ENCODE assay signal across 15 cellular contexts in the genomic region with DNA sequence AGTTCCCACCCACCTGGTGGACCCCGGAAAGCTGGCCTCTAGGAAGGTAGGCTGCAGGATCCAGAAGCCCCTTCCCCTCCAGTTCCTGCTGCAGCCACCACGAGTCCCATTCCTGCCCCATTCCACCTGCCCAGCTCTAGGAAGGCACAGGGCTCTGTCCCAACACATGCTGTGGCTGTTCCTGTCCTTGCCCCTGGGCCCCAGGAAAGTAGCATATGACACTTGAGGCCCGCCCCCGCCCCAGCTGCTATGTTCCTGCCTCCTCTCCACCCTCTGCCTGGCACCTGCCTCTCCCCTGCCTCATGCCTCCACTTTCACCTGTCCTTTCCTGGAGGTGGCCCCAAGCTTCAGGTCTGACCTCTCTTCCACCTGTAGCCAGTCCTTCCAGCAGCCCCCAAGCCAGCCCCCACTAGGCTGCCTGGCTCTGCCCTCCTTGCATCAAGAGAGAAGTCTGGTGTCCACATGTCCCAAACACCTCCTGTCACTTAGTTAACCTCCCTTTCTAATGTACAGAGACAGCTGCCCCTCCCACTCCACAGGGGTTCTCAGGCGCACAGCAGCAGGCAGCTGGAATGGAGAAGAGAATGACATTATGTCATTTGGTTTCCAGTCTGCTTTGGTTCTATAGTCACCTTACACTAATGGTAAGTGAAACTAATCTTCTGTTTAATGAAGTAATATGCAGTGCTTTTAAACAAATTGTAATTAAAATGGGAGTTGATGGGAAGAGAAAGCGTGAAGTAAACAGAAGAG. TPM values are rescaled to one million over a fixed set of nuclear protein-coding genes. Genes with fewer than 3 reads are reported as not detected.
DNase-seq lines count a peak whose midpoint lies in the region; ATAC-seq and TF ChIP-seq lines count a peak whose summit lies in the region.
"Had no signal": no experiment of that assay in that cellular context is flagged by ENCODE, and none has a peak within 500 bp of the region (broad histone marks: within the 10 kb centered on the region; RNA-seq: fewer than 3 reads in every experiment).

No MANE protein-coding gene starts in this region.

- H3K4me3 ChIP-seq in heart left ventricle (no peak overlapping the region), stomach (no peak overlapping the region)
- H3K4me3 ChIP-seq: GM12878, tibial nerve had no signal

- WGBS in heart left ventricle, 4 donors = 68 to 75% (median 70%) methylated on average over 6 of the region's 6 CpGs
- WGBS in stomach, 5 donors = 56 to 73% (median 60%) methylated on average over 4 to 6 of the region's 6 CpGs

- DNase-seq in DMS 273 (lab: John Stamatoyannopoulos, UW; ENCODE audit: unreplicated experiment) (peak; percentile 89), NCI-H1417 (lab: John Stamatoyannopoulos, UW) (peak; percentile 16 to 88 (median 75)), NCI-H69 (lab: John Stamatoyannopoulos, UW) (peak; percentile 95), heart left ventricle (peak in 3 of 5 donors; percentile 12 to 25 (median 18)), stomach (no peak), mesenteric fat pad (ENCODE audit: low spot score) (no peak), NCI-H1105 (lab: John Stamatoyannopoulos, UW) (no peak)
- DNase-seq: naive B cell; stimulated activated CD4-positive, alpha-beta T cell treated with anti-CD3 and anti-CD28 coated beads, Interleukin-2, amount 100 ng/mL, for 24 hours had no signal

- intact Hi-C loops in heart left ventricle (cut with DNase I) (no loop called here), stomach (cut with DNase I; ENCODE audit: low total_unique reads) (no loop called here)

- TF ChIP-seq POLR2A in heart left ventricle (IDR thresholded peaks at IDR 0.05) (no peak), stomach (IDR thresholded peaks at IDR 0.05) (no peak)

- ATAC-seq in heart left ventricle = no peak
- no peak for ATAC-seq in GM19452 (IDR thresholded peaks at IDR 0.05; ENCODE audit: unreplicated experiment)
- ATAC-seq: activated naive CD4-positive, alpha-beta T cell treated with anti-CD3 and anti-CD28 coated beads, Interleukin-2, amount 50 U/mL, for 72 hours; GM12878 had no signal

- H3K27me3 ChIP-seq in heart left ventricle (peaks cover 0 to 14% (median 0%) of the 10 kb centered on the region in 9 donors), stomach (peaks cover 0 to 42% (median 15%) of the 10 kb centered on the region in 3 donors)

- H3K4me1 ChIP-seq in heart left ventricle = no peaks in the 10 kb centered on the region
- no peaks in the 10 kb centered on the region for H3K4me1 ChIP-seq in stomach
- H3K4me1 ChIP-seq: tibial nerve had no signal

- H3K9me3 ChIP-seq in heart left ventricle = no peaks in the 10 kb centered on the region
- peaks cover 0 to 6% (median 2%) of the 10 kb centered on the region in 4 donors for H3K9me3 ChIP-seq in stomach

- no peak for TF ChIP-seq CTCF in heart left ventricle (IDR thresholded peaks at IDR 0.05)
- no peak for TF ChIP-seq CTCF in stomach (IDR thresholded peaks at IDR 0.05)

- no peak overlapping the region for H3K27ac ChIP-seq in heart left ventricle
- H3K27ac ChIP-seq in stomach = no peak overlapping the region
- H3K27ac ChIP-seq: tibial nerve, VCaP had no signal

- TF ChIP-seq EP300 in stomach (IDR thresholded peaks at IDR 0.05) = no peak

- H3K36me3 ChIP-seq in heart left ventricle (peaks cover 0 to 12% (median 0%) of the 10 kb centered on the region in 9 donors), stomach (no peaks in the 10 kb centered on the region)

RNA-seq across cellular contexts. Expression of a gene that starts 22.8 kb away (rescaled TPM):
- total RNA-seq in heart left ventricle (10 to 100 TPM; 43.8 to 82.2 (median 46.6) TPM), stomach (10 to 100 TPM; 35.7 to 86.9 (median 52.0) TPM), mesenteric fat pad (77.4 TPM)
- polyA plus RNA-seq in heart left ventricle (100 to 1,000 TPM in 1 of 2 donors, 10 to 100 TPM in 1; 28.5 to 133 TPM), stomach (10 to 100 TPM; 35.3 to 58.7 (median 52.4) TPM)

RNA-seq across cellular contexts. Expression of a gene that starts 34.3 kb away (rescaled TPM):
- total RNA-seq in heart left ventricle (1 to 10 TPM in 6 of 9 donors, under 1 TPM in 3; 0.54 to 3.3 (median 1.3) TPM), stomach (under 1 TPM in 1 of 5 donors, not detected in 4; 0.55 TPM), mesenteric fat pad (0.48 TPM)
- polyA plus RNA-seq in heart left ventricle (1 to 10 TPM; 3.6 to 5.7 TPM), stomach (1 to 10 TPM in 2 of 3 donors, under 1 TPM in 1; 0.80 to 1.9 (median 1.4) TPM)
- total RNA-seq: GM12878, HT-29 had no signal

Comparison
In these comparisons a context has a peak if more than half of its experiments do, and no peak if none do; other contexts are left out.
1. DNase-seq: peak in DMS 273 (single experiment), NCI-H1417 (3 of 3), NCI-H69 (single experiment) and heart left ventricle (3 of 5); none in stomach (single experiment), mesenteric fat pad (single experiment) and NCI-H1105 (single experiment).